In genomic region chr7:24245362-24245761, GRCh38 we compare ENCODE assay signal across 18 cellular contexts. TPM values are rescaled to one million over a fixed set of nuclear protein-coding genes. Genes with fewer than 3 reads are reported as not detected.
DNase-seq lines count a peak whose midpoint lies in the region; ATAC-seq and TF ChIP-seq lines count a peak whose summit lies in the region.
"Had no signal": no experiment of that assay in that cellular context is flagged by ENCODE, and none has a peak within 500 bp of the region (broad histone marks: within the 10 kb centered on the region; RNA-seq: fewer than 3 reads in every experiment).

No MANE protein-coding gene starts in this region.

- H3K4me1 ChIP-seq in stomach: no peaks in the 10 kb centered on the region
- H3K4me1 ChIP-seq: lower lobe of right lung, transverse colon had no signal

- no peak overlapping the region for H3K4me3 Mint-ChIP-seq in stimulated activated memory B cell treated with anti-CD40 and anti-IgM and Interleukin-4, amounts not matched to agents 10 μg/mL and 1 μg/mL and 100 μg/mL, for 72 hours
- H3K4me3 Mint-ChIP-seq: activated CD4-positive, alpha-beta T cell treated with anti-CD3 and anti-CD28 coated beads, Interleukin-2, amount 10 ng/mL, durations not matched to agents 7 days and 5 days; CD8-positive, alpha-beta memory T cell had no signal

- DNase-seq in stomach (no peak), DMS153 treated with DMSO at 0.1 percent for 48 hours (lab: John Stamatoyannopoulos, UW; ENCODE audit: unreplicated experiment) (no peak), left colon (no peak)
- no peak for DNase-seq in activated CD4-positive, alpha-beta T cell treated with anti-CD3 and anti-CD28 coated beads, Interleukin-2, amount 50 U/mL, for 48 hours
- DNase-seq: activated CD4-positive, alpha-beta T cell treated with anti-CD3 and anti-CD28 coated beads, Interleukin-2, amount 10 ng/mL, durations not matched to agents 7 days and 5 days; activated effector memory CD4-positive, alpha-beta T cell treated with Interleukin-2 at 50 U/mL for 16 hours; CD8-positive, alpha-beta memory T cell; GM23248; lower lobe of right lung; NCI-H446 treated with DMSO at 0.1 percent for 48 hours; transverse colon had no signal

- no peaks in the 10 kb centered on the region for H3K4me1 Mint-ChIP-seq in stimulated activated memory B cell treated with anti-CD40 and anti-IgM and Interleukin-4, amounts not matched to agents 10 μg/mL and 1 μg/mL and 100 μg/mL, for 72 hours
- H3K4me1 Mint-ChIP-seq: activated CD4-positive, alpha-beta T cell treated with anti-CD3 and anti-CD28 coated beads, Interleukin-2, amount 10 ng/mL, durations not matched to agents 7 days and 5 days; CD8-positive, alpha-beta memory T cell had no signal

- ATAC-seq in GM19043 (IDR thresholded peaks at IDR 0.05; ENCODE audit: low read depth, unreplicated experiment): peak; percentile 80
- ATAC-seq in GM21786 (IDR thresholded peaks at IDR 0.05; ENCODE audit: unreplicated experiment): peak; percentile 85
- peak; percentile 72 for ATAC-seq in HG03342 (IDR thresholded peaks at IDR 0.05; ENCODE audit: unreplicated experiment)
- ATAC-seq in stimulated activated memory B cell treated with anti-CD40 and anti-IgM and Interleukin-4, amounts not matched to agents 10 μg/mL and 1 μg/mL and 100 μg/mL, for 72 hours: peak; percentile 67
- no peak for ATAC-seq in left colon
- ATAC-seq: lower lobe of right lung had no signal

- no peak for TF ChIP-seq POLR2A in stomach (IDR thresholded peaks at IDR 0.05)

- intact Hi-C loops in stomach (cut with DNase I; ENCODE audit: low total_unique reads) (no loop called here), left colon (cut with DNase I, micrococcal nuclease) (no loop called here)

- H3K9me3 ChIP-seq in stomach: peaks cover 0 to 2% (median under 1%) of the 10 kb centered on the region in 4 donors
- H3K9me3 ChIP-seq: lower lobe of right lung, transverse colon had no signal

- no peaks in the 10 kb centered on the region for H3K36me3 ChIP-seq in stomach
- H3K36me3 ChIP-seq: lower lobe of right lung, transverse colon had no signal

- H3K9me3 Mint-ChIP-seq in stimulated activated memory B cell treated with anti-CD40 and anti-IgM and Interleukin-4, amounts not matched to agents 10 μg/mL and 1 μg/mL and 100 μg/mL, for 72 hours: peaks cover 3% of the 10 kb centered on the region

- H3K4me3 ChIP-seq in stomach: no peak overlapping the region
- H3K4me3 ChIP-seq: GM23248, lower lobe of right lung, skin epidermis, transverse colon had no signal

- no peaks in the 10 kb centered on the region for H3K27me3 ChIP-seq in stomach
- H3K27me3 ChIP-seq: transverse colon had no signal

- no peak for TF ChIP-seq CTCF in stomach (IDR thresholded peaks at IDR 0.05)

- peaks cover 10% of the 10 kb centered on the region for H3K27me3 Mint-ChIP-seq in stimulated activated memory B cell treated with anti-CD40 and anti-IgM and Interleukin-4, amounts not matched to agents 10 μg/mL and 1 μg/mL and 100 μg/mL, for 72 hours

- TF ChIP-seq EP300 in stomach (IDR thresholded peaks at IDR 0.05): no peak

- H3K27ac ChIP-seq in stomach: no peak overlapping the region
- H3K27ac ChIP-seq: GM23248, lower lobe of right lung, skin epidermis, transverse colon had no signal

- H3K27ac Mint-ChIP-seq in stimulated activated memory B cell treated with anti-CD40 and anti-IgM and Interleukin-4, amounts not matched to agents 10 μg/mL and 1 μg/mL and 100 μg/mL, for 72 hours: no peak overlapping the region
- H3K27ac Mint-ChIP-seq: activated CD4-positive, alpha-beta T cell treated with anti-CD3 and anti-CD28 coated beads, Interleukin-2, amount 10 ng/mL, durations not matched to agents 7 days and 5 days; CD8-positive, alpha-beta memory T cell had no signal

- no peaks in the 10 kb centered on the region for H3K36me3 Mint-ChIP-seq in stimulated activated memory B cell treated with anti-CD40 and anti-IgM and Interleukin-4, amounts not matched to agents 10 μg/mL and 1 μg/mL and 100 μg/mL, for 72 hours
- H3K36me3 Mint-ChIP-seq: CD8-positive, alpha-beta memory T cell had no signal

RNA-seq across cellular contexts. Expression of gene NPY, which starts 38.6 kb away (rescaled TPM):
- 1 to 10 TPM in 2 of 5 donors, not detected in 3; 2.9 to 6.2 TPM for total RNA-seq in stomach
- 10 to 100 TPM in 1 of 3 donors, 1 to 10 TPM in 1, not detected in 1; 2.6 to 19.2 TPM for polyA plus RNA-seq in stomach
- total RNA-seq in left colon: under 1 TPM in 1 of 2 donors, not detected in 1; 0.55 TPM
- total RNA-seq: activated CD4-positive, alpha-beta T cell treated with anti-CD3 and anti-CD28 coated beads, Interleukin-2, amount 10 ng/mL, durations not matched to agents 7 days and 5 days; cardiac septum; CD8-positive, alpha-beta memory T cell; GM23248; lower lobe of right lung; T-helper 1 cell treated with Interleukin-12 subunit alpha and Interleukin-12 subunit beta and Interleukin-4 antibody, amounts not matched to agents 30 ng/mL and 1 ng/mL, for 36 hours; transverse colon had no signal
- polyA plus RNA-seq: CD8-positive, alpha-beta memory T cell; GM23248 had no signal
